In the genomic region with DNA sequence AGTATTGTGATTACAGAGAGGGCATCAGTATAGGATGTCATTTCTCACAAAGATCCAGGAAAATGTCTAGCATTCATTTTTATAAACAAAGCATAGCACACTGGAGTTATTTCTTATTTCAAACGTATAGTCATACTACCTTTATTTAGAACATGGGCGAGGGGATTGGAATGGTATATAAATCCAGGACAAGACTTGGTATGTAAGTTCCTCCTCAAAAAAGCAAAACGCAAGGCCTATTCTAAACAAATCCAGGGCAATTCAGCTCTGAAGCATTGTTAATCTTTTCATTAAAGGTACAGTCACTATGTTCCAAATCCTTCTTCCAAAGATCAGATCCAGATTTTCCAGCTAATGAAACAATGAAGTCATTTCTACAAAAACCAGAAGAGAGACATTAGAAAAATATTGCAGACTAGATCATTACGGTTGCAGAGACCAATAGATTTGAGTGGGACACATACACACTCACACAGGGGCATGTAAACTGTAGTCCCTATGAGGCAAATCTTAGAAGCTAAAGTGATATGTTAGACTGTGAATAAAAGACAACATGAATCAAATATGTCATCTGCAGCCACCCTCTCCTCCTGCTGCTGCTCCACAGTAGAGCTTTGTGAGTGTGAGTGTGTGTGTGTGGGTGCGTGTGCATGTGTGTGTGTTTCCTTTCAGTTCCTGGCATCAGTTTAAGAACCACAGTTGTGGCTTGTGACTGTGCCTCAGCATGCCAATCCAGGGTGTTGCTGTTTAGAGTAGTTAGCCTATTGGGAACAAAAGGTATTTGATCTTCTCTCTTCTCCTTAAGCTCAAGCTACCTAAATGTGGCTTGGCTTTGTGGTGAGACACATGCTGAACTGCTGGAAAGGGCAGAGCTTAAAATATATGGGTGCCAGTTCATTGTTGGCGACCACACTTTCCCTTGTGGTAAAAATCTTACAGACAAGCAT, we compare ENCODE assay signal across 14 cellular contexts.
DNase-seq lines count a peak whose midpoint lies in the region; ATAC-seq, FAIRE-seq and TF ChIP-seq lines count a peak whose summit lies in the region.
"Had no signal": no experiment of that assay in that cellular context is flagged by ENCODE, and none has a peak within 500 bp of the region (broad histone marks: within the 10 kb centered on the region; RNA-seq: fewer than 3 reads in every experiment).

No MANE protein-coding gene starts in this region.

- H3K9ac ChIP-seq in astrocyte (ENCODE audit: low read length), result peak overlapping the region; percentile 49
- H3K9ac ChIP-seq in skeletal muscle satellite cell (ENCODE audit: low read depth, low read length), result peak overlapping the region; percentile 66

- H3K4me1 ChIP-seq in astrocyte (ENCODE audit: insufficient read depth, low read length) (peaks cover 16% of the 10 kb centered on the region), skeletal muscle satellite cell (ENCODE audit: control insufficient read depth, insufficient read depth, low read length) (peaks cover 22% of the 10 kb centered on the region), OCI-LY7 (ENCODE audit: insufficient read depth, low read length, poor library complexity, severe bottlenecking) (no peaks in the 10 kb centered on the region)

- no peaks in the 10 kb centered on the region for H3K9me3 ChIP-seq in astrocyte (ENCODE audit: insufficient read depth, low read depth, low read length)
- H3K9me3 ChIP-seq in skeletal muscle satellite cell (replicated peaks; ENCODE audit: low read length), result no peaks in the 10 kb centered on the region
- no peaks in the 10 kb centered on the region for H3K9me3 ChIP-seq in OCI-LY7 (ENCODE audit: low read length)
- H3K9me3 ChIP-seq: neutrophil had no signal

- H3K9me3 Mint-ChIP-seq in astrocyte (ENCODE audit: unreplicated experiment), result peaks cover 2% of the 10 kb centered on the region
- H3K9me3 Mint-ChIP-seq: type B pancreatic cell had no signal

- peak; percentile 26 for FAIRE-seq in astrocyte (lab: Jason Lieb, UNC)

- TF ChIP-seq CTCF in astrocyte (IDR thresholded peaks at IDR 0.05; ENCODE audit: insufficient read depth, low read depth, low read length) (no peak), OCI-LY7 (conservative IDR thresholded peaks at IDR 0.05; ENCODE audit: low read length) (no peak)

- H3K27ac ChIP-seq in astrocyte (ENCODE audit: low read depth, low read length) (peak overlapping the region; percentile 61), OCI-LY7 (ENCODE audit: low read depth, low read length, poor library complexity, severe bottlenecking) (no peak overlapping the region)
- H3K27ac ChIP-seq: neutrophil had no signal

- no peaks in the 10 kb centered on the region for H4K20me1 ChIP-seq in astrocyte (ENCODE audit: insufficient read depth, low read length)
- H4K20me1 ChIP-seq in OCI-LY7 (ENCODE audit: insufficient read depth, low read length), result no peaks in the 10 kb centered on the region

- peaks cover 3% of the 10 kb centered on the region for H3K27me3 Mint-ChIP-seq in astrocyte (ENCODE audit: low read depth, unreplicated experiment)
- H3K27me3 Mint-ChIP-seq: T-helper 17 cell had no signal

- no peak overlapping the region for H3K27ac Mint-ChIP-seq in astrocyte (ENCODE audit: unreplicated experiment)
- H3K27ac Mint-ChIP-seq: activated CD8-positive, alpha-beta T cell treated with anti-CD3 and anti-CD28 coated beads for 36 hours; activated naive CD8-positive, alpha-beta T cell treated with anti-CD3 and anti-CD28 coated beads, Interleukin-2, amount 10 ng/mL, durations not matched to agents 7 days and 5 days; T-helper 17 cell had no signal

- H3K4me2 ChIP-seq in astrocyte (ENCODE audit: low read length), result peak overlapping the region; percentile 66
- peak overlapping the region; percentile 29 for H3K4me2 ChIP-seq in skeletal muscle satellite cell (ENCODE audit: low read length)
- H3K4me2 ChIP-seq in OCI-LY7 (ENCODE audit: low read length), result no peak overlapping the region

- DNase-seq in H4 (ENCODE audit: low spot score), result peak; percentile 86
- DNase-seq in astrocyte (ENCODE audit: low read depth), result peak; percentile 92
- peak; percentile 65 for DNase-seq in foreskin melanocyte
- no peak for DNase-seq in OCI-LY7 (ENCODE audit: low spot score)
- no peak for DNase-seq in COR-L47 (lab: John Stamatoyannopoulos, UW)
- DNase-seq: activated CD8-positive, alpha-beta T cell treated with anti-CD3 and anti-CD28 coated beads for 36 hours; activated naive CD8-positive, alpha-beta T cell treated with anti-CD3 and anti-CD28 coated beads, Interleukin-2, amount 10 ng/mL, durations not matched to agents 7 days and 5 days; islet precursor cell; T-helper 17 cell had no signal

- H3K36me3 ChIP-seq in astrocyte (ENCODE audit: insufficient read depth, low read length) (no peaks in the 10 kb centered on the region), skeletal muscle satellite cell (ENCODE audit: insufficient read depth, low read length) (no peaks in the 10 kb centered on the region), OCI-LY7 (ENCODE audit: insufficient read depth, low read length) (no peaks in the 10 kb centered on the region)
- H3K36me3 ChIP-seq: neutrophil had no signal

- H3K4me3 Mint-ChIP-seq in astrocyte (ENCODE audit: unreplicated experiment), result no peak overlapping the region
- H3K4me3 Mint-ChIP-seq: activated CD8-positive, alpha-beta T cell treated with anti-CD3 and anti-CD28 coated beads for 36 hours; activated naive CD8-positive, alpha-beta T cell treated with anti-CD3 and anti-CD28 coated beads, Interleukin-2, amount 10 ng/mL, durations not matched to agents 7 days and 5 days; T-helper 17 cell; type B pancreatic cell had no signal

- no peaks in the 10 kb centered on the region for H3K9me2 ChIP-seq in OCI-LY7 (ENCODE audit: insufficient read depth, low read length)

- H3K27me3 ChIP-seq in astrocyte (ENCODE audit: insufficient read depth, low read length) (no peaks in the 10 kb centered on the region), skeletal muscle satellite cell (ENCODE audit: control insufficient read depth, insufficient read depth, low read length) (no peaks in the 10 kb centered on the region)
- H3K27me3 ChIP-seq: neutrophil had no signal

- H3K4me3 ChIP-seq in astrocyte (ENCODE audit: insufficient read depth, low read depth, low read length) (no peak overlapping the region), skeletal muscle satellite cell (ENCODE audit: low read length) (no peak overlapping the region), OCI-LY7 (ENCODE audit: low read depth, low read length, poor library complexity, severe bottlenecking) (no peak overlapping the region)

- H3K4me1 Mint-ChIP-seq in astrocyte (ENCODE audit: low read depth, unreplicated experiment), result peaks cover 16% of the 10 kb centered on the region
- H3K4me1 Mint-ChIP-seq: activated naive CD8-positive, alpha-beta T cell treated with anti-CD3 and anti-CD28 coated beads, Interleukin-2, amount 10 ng/mL, durations not matched to agents 7 days and 5 days; T-helper 17 cell had no signal

- ATAC-seq in GM18519 (IDR thresholded peaks at IDR 0.05; ENCODE audit: low FRiP score, unreplicated experiment), result no peak
- no peak for ATAC-seq in HG03432 (IDR thresholded peaks at IDR 0.05; ENCODE audit: unreplicated experiment)
- ATAC-seq: activated CD8-positive, alpha-beta T cell treated with anti-CD3 and anti-CD28 coated beads for 36 hours; T-helper 17 cell had no signal

- H2AFZ ChIP-seq in astrocyte (ENCODE audit: low read depth, low read length) (peak overlapping the region; percentile 84), OCI-LY7 (ENCODE audit: low read length) (no peak overlapping the region)

- no TSS peak for BruUV-seq in OCI-LY7 (replicated peaks; lab: Mats Ljungman, UMichigan)

- POLR2A ChIA-PET in OCI-LY7 (lab: Charles Lee), result no interaction called here

- intact Hi-C loops in OCI-LY7 (cut with micrococcal nuclease; ENCODE audit: unreplicated experiment), result no loop called here

- no peaks in the 10 kb centered on the region for H3K36me3 Mint-ChIP-seq in astrocyte (ENCODE audit: low read depth, unreplicated experiment)
- H3K36me3 Mint-ChIP-seq: activated naive CD8-positive, alpha-beta T cell treated with anti-CD3 and anti-CD28 coated beads, Interleukin-2, amount 10 ng/mL, durations not matched to agents 7 days and 5 days; type B pancreatic cell had no signal

- CTCF ChIA-PET in OCI-LY7 (lab: Charles Lee; ENCODE audit: unreplicated experiment), result no interaction called here

- H3K79me2 ChIP-seq in astrocyte (ENCODE audit: insufficient read depth, low read length), result no peaks in the 10 kb centered on the region
- H3K79me2 ChIP-seq in OCI-LY7 (ENCODE audit: insufficient read depth, low read depth, low read length), result no peaks in the 10 kb centered on the region

Comparison
In these comparisons a context has a peak if more than half of its experiments do, and no peak if none do; other contexts are left out.
1. DNase-seq: peak in H4 (single experiment), astrocyte (single experiment) and foreskin melanocyte (single experiment); none in OCI-LY7 (single experiment) and COR-L47 (single experiment).